Comparison of ENCODE assay signal across 27 cellular contexts in genomic region chr2:15563227-15564100, GRCh38. TPM values are rescaled to one million over a fixed set of nuclear protein-coding genes. Genes with fewer than 3 reads are reported as not detected.
DNase-seq lines count a peak whose midpoint lies in the region; ATAC-seq and TF ChIP-seq lines count a peak whose summit lies in the region.
"Had no signal": no experiment of that assay in that cellular context is flagged by ENCODE, and none has a peak within 500 bp of the region (broad histone marks: within the 10 kb centered on the region; RNA-seq: fewer than 3 reads in every experiment).

No MANE protein-coding gene starts in this region.

- no peak for ATAC-seq in naive thymus-derived CD8-positive, alpha-beta T cell
- ATAC-seq: activated CD8-positive, alpha-beta T cell treated with anti-CD3 and anti-CD28 coated beads, Interleukin-2, amount 10 ng/mL, durations not matched to agents 7 days and 5 days; left cardiac atrium; psoas muscle; stimulated activated naive CD8-positive, alpha-beta T cell treated with anti-CD3 and anti-CD28 coated beads, Interleukin-15, Interleukin-2, amounts not matched to agents 100 U/mL and 50 U/mL, for 24 hours had no signal

- no peaks in the 10 kb centered on the region for H3K9me3 ChIP-seq in CD4-positive, alpha-beta memory T cell (ENCODE audit: control insufficient read depth in 1 of 2, low read length in 2 of 2)
- no peaks in the 10 kb centered on the region for H3K9me3 ChIP-seq in HEK293 (ENCODE audit: control insufficient read depth, insufficient read depth, low read depth, low read length)
- H3K9me3 ChIP-seq: psoas muscle, testis, uterus had no signal

- H3K4me1 Mint-ChIP-seq in CD4-positive, alpha-beta memory T cell, result peaks cover 23 to 40% (median 31%) of the 10 kb centered on the region in 4 donors
- H3K4me1 Mint-ChIP-seq in activated T-helper 1 cell treated with anti-CD3 and anti-CD28 coated beads, Interleukin-12 subunit alpha, Interleukin-12 subunit beta, Interleukin-2, Interleukin-4 antibody, amounts not matched to agents 30 ng/mL and 10 ng/mL and 1 ng/mL, durations not matched to agents 14 hours and 24 hours and 36 hours (ENCODE audit: low read depth), result peaks cover 41% of the 10 kb centered on the region
- H3K4me1 Mint-ChIP-seq in naive thymus-derived CD8-positive, alpha-beta T cell, result peaks cover 19 to 43% (median 30%) of the 10 kb centered on the region in 4 donors
- peaks cover 26% of the 10 kb centered on the region for H3K4me1 Mint-ChIP-seq in chondrocyte (ENCODE audit: low read depth)

- H3K4me1 ChIP-seq in CD4-positive, alpha-beta memory T cell (ENCODE audit: insufficient read depth, low read length), result peaks cover 19% of the 10 kb centered on the region
- no peaks in the 10 kb centered on the region for H3K4me1 ChIP-seq in HEK293 (ENCODE audit: control insufficient read depth, insufficient read depth, low read length)
- H3K4me1 ChIP-seq: uterus had no signal

- H3K36me3 ChIP-seq in CD4-positive, alpha-beta memory T cell (ENCODE audit: insufficient read depth, low read length), result no peaks in the 10 kb centered on the region
- no peaks in the 10 kb centered on the region for H3K36me3 ChIP-seq in HEK293 (ENCODE audit: control insufficient read depth in 2 of 2, insufficient read depth in 1 of 2, low read length in 2 of 2)
- H3K36me3 ChIP-seq: cardiac muscle cell, uterus had no signal

- CTCF ChIA-PET in CD4-positive, alpha-beta memory T cell (lab: Charles Lee; ENCODE audit: partially characterized antibody), result interaction anchor here (4.6 kb wide), 1 partner anchor 13 kb away, joined by 29 read pairs; no protein-coding TSS in a partner anchor
- CTCF ChIA-PET in HEK293 (lab: Yijun Ruan, JAX), result interaction anchor here (3.2 kb wide), 1 partner anchor 13 kb away, joined by 18 read pairs; no protein-coding TSS in a partner anchor

- POLR2A ChIA-PET in CD4-positive, alpha-beta memory T cell (lab: Charles Lee; ENCODE audit: partially characterized antibody), result interaction anchor here (4.4 kb wide), 1 partner anchor 28 kb away, joined by 36 read pairs; the partner anchor contains the start of gene DDX1
- POLR2A ChIA-PET in HEK293 (lab: Yijun Ruan, JAX), result no interaction called here
- POLR2A ChIA-PET in naive thymus-derived CD8-positive, alpha-beta T cell (lab: Charles Lee), result no interaction called here

- peak overlapping the region in 6 of 8 donors; percentile 2 to 80 (median 14) for H3K4me3 Mint-ChIP-seq in CD4-positive, alpha-beta memory T cell
- peak overlapping the region; percentile 15 for H3K4me3 Mint-ChIP-seq in activated T-helper 1 cell treated with anti-CD3 and anti-CD28 coated beads, Interleukin-12 subunit alpha, Interleukin-12 subunit beta, Interleukin-2, Interleukin-4 antibody, amounts not matched to agents 30 ng/mL and 10 ng/mL and 1 ng/mL, durations not matched to agents 14 hours and 24 hours and 36 hours
- peak overlapping the region in 5 of 10 donors; percentile 20 to 99 (median 59) for H3K4me3 Mint-ChIP-seq in naive thymus-derived CD8-positive, alpha-beta T cell
- no peak overlapping the region for H3K4me3 Mint-ChIP-seq in chondrocyte (ENCODE audit: unreplicated experiment)
- H3K4me3 Mint-ChIP-seq: activated CD8-positive, alpha-beta T cell treated with anti-CD3 and anti-CD28 coated beads, Interleukin-2, amount 10 ng/mL, durations not matched to agents 7 days and 5 days; dendritic cell treated with granulocyte-macrophage colony-stimulating factor and Interleukin-4, amounts not matched to agents 40 ng/mL and 50 ng/mL, for 4 days; endodermal cell; HFFc6 had no signal

- no peak overlapping the region for H3K4me3 ChIP-seq in CD4-positive, alpha-beta memory T cell (ENCODE audit: low read length in 2 of 2)
- H3K4me3 ChIP-seq in HEK293 (ENCODE audit: low read depth, low read length), result no peak overlapping the region
- H3K4me3 ChIP-seq: cardiac muscle cell, GM23248, psoas muscle, testis, uterus had no signal

- H3K9me3 Mint-ChIP-seq in CD4-positive, alpha-beta memory T cell, result no peaks in the 10 kb centered on the region
- no peaks in the 10 kb centered on the region for H3K9me3 Mint-ChIP-seq in activated T-helper 1 cell treated with anti-CD3 and anti-CD28 coated beads, Interleukin-12 subunit alpha, Interleukin-12 subunit beta, Interleukin-2, Interleukin-4 antibody, amounts not matched to agents 30 ng/mL and 10 ng/mL and 1 ng/mL, durations not matched to agents 14 hours and 24 hours and 36 hours
- no peaks in the 10 kb centered on the region for H3K9me3 Mint-ChIP-seq in naive thymus-derived CD8-positive, alpha-beta T cell
- H3K9me3 Mint-ChIP-seq in chondrocyte (ENCODE audit: low read depth), result no peaks in the 10 kb centered on the region
- H3K9me3 Mint-ChIP-seq: dendritic cell treated with granulocyte-macrophage colony-stimulating factor and Interleukin-4, amounts not matched to agents 40 ng/mL and 50 ng/mL, for 4 days; endodermal cell; HFFc6 had no signal

- peaks cover 0 to 13% of the 10 kb centered on the region in 2 donors for H3K36me3 Mint-ChIP-seq in CD4-positive, alpha-beta memory T cell
- H3K36me3 Mint-ChIP-seq in activated T-helper 1 cell treated with anti-CD3 and anti-CD28 coated beads, Interleukin-12 subunit alpha, Interleukin-12 subunit beta, Interleukin-2, Interleukin-4 antibody, amounts not matched to agents 30 ng/mL and 10 ng/mL and 1 ng/mL, durations not matched to agents 14 hours and 24 hours and 36 hours (ENCODE audit: low read depth), result peaks cover 3% of the 10 kb centered on the region
- no peaks in the 10 kb centered on the region for H3K36me3 Mint-ChIP-seq in naive thymus-derived CD8-positive, alpha-beta T cell
- H3K36me3 Mint-ChIP-seq in chondrocyte (ENCODE audit: low read depth), result no peaks in the 10 kb centered on the region

- TF ChIP-seq CTCF in HEK293 (tag by site-specific recombination; IDR thresholded peaks at IDR 0.05) (no peak), chondrocyte (IDR thresholded peaks at IDR 0.05) (no peak)

- no peaks in the 10 kb centered on the region for H3K27me3 ChIP-seq in CD4-positive, alpha-beta memory T cell (ENCODE audit: insufficient read depth, low read length)
- H3K27me3 ChIP-seq: cardiac muscle cell, testis, uterus had no signal

- H3K27ac Mint-ChIP-seq in CD4-positive, alpha-beta memory T cell, result peak overlapping the region in 2 of 7 donors; percentile 19 to 84
- no peak overlapping the region for H3K27ac Mint-ChIP-seq in activated T-helper 1 cell treated with anti-CD3 and anti-CD28 coated beads, Interleukin-12 subunit alpha, Interleukin-12 subunit beta, Interleukin-2, Interleukin-4 antibody, amounts not matched to agents 30 ng/mL and 10 ng/mL and 1 ng/mL, durations not matched to agents 14 hours and 24 hours and 36 hours
- H3K27ac Mint-ChIP-seq in naive thymus-derived CD8-positive, alpha-beta T cell, result peak overlapping the region in 6 of 10 donors; percentile 22 to 94 (median 57)
- H3K27ac Mint-ChIP-seq in chondrocyte (ENCODE audit: unreplicated experiment), result no peak overlapping the region
- H3K27ac Mint-ChIP-seq: activated CD8-positive, alpha-beta T cell treated with anti-CD3 and anti-CD28 coated beads, Interleukin-2, amount 10 ng/mL, durations not matched to agents 7 days and 5 days; dendritic cell treated with granulocyte-macrophage colony-stimulating factor and Interleukin-4, amounts not matched to agents 40 ng/mL and 50 ng/mL, for 4 days; endodermal cell; HFFc6 had no signal

- intact Hi-C loops in CD4-positive, alpha-beta memory T cell (cut with micrococcal nuclease), result loop anchor here (10.0 kb wide), 1 partner anchor 389 kb away; no protein-coding TSS in a partner anchor
- intact Hi-C loops in activated T-helper 1 cell treated with anti-CD3 and anti-CD28 coated beads, Interleukin-12 subunit alpha, Interleukin-12 subunit beta, Interleukin-2, Interleukin-4 antibody, amounts not matched to agents 30 ng/mL and 10 ng/mL and 1 ng/mL, durations not matched to agents 14 hours and 24 hours and 36 hours (cut with micrococcal nuclease), result loop anchor here (10.0 kb wide), 2 partner anchors 259 to 529 kb away; no protein-coding TSS in a partner anchor

- peaks cover 0 to 2% of the 10 kb centered on the region in 2 donors for H3K27me3 Mint-ChIP-seq in CD4-positive, alpha-beta memory T cell
- peaks cover 6% of the 10 kb centered on the region for H3K27me3 Mint-ChIP-seq in activated T-helper 1 cell treated with anti-CD3 and anti-CD28 coated beads, Interleukin-12 subunit alpha, Interleukin-12 subunit beta, Interleukin-2, Interleukin-4 antibody, amounts not matched to agents 30 ng/mL and 10 ng/mL and 1 ng/mL, durations not matched to agents 14 hours and 24 hours and 36 hours (ENCODE audit: insufficient read depth)
- peaks cover 0 to 12% (median 0%) of the 10 kb centered on the region in 5 donors for H3K27me3 Mint-ChIP-seq in naive thymus-derived CD8-positive, alpha-beta T cell
- peaks cover 8% of the 10 kb centered on the region for H3K27me3 Mint-ChIP-seq in chondrocyte (ENCODE audit: low read depth)

- no peak overlapping the region for H3K27ac ChIP-seq in CD4-positive, alpha-beta memory T cell (ENCODE audit: low read depth, low read length)
- H3K27ac ChIP-seq in HEK293 (ENCODE audit: extremely low read depth, low read depth, low read length), result no peak overlapping the region
- H3K27ac ChIP-seq: cardiac muscle cell, GM23248, psoas muscle, testis, uterus had no signal

- no peak for DNase-seq in CD4-positive, alpha-beta memory T cell
- DNase-seq in activated T-helper 1 cell treated with anti-CD3 and anti-CD28 coated beads, Interleukin-12 subunit alpha, Interleukin-12 subunit beta, Interleukin-2, Interleukin-4 antibody, amounts not matched to agents 30 ng/mL and 10 ng/mL and 1 ng/mL, durations not matched to agents 14 hours and 24 hours and 36 hours (ENCODE audit: low spot score), result no peak
- no peak for DNase-seq in naive thymus-derived CD8-positive, alpha-beta T cell
- DNase-seq in HPDE6-E6E7 (ENCODE audit: extremely low spot score) (no peak), chondrocyte (ENCODE audit: low spot score) (no peak)
- no peak for DNase-seq in stimulated activated CD4-positive, alpha-beta T cell treated with anti-CD3 and anti-CD28 coated beads, Interleukin-2, amount 100 ng/mL, for 48 hours
- DNase-seq: activated CD4-positive, alpha-beta T cell treated with anti-CD3 and anti-CD28 coated beads for 1 hour; activated CD8-positive, alpha-beta T cell treated with anti-CD3 and anti-CD28 coated beads, Interleukin-2, amount 10 ng/mL, durations not matched to agents 7 days and 5 days; activated T-cell treated with anti-CD3 and anti-CD28 coated beads for 4 hours; C1 segment of cervical spinal cord; endodermal cell; GM23248; HFFc6; left cardiac atrium; NCI-H1092; NCI-H187; NCI-H2171 treated with DMSO at 0.1 percent for 48 hours; NCI-H510A treated with DMSO at 0.1 percent for 48 hours; nucleus accumbens; psoas muscle; SHP77 treated with DMSO at 0.1 percent for 48 hours; stimulated activated naive CD8-positive, alpha-beta T cell treated with anti-CD3 and anti-CD28 coated beads, Interleukin-15, Interleukin-2, amounts not matched to agents 100 U/mL and 50 U/mL, for 24 hours; testis; uterus had no signal

RNA-seq across cellular contexts. Expression of gene NBAS, which starts 2.3 kb away (rescaled TPM):
- 10 to 100 TPM; 34.9 to 37.0 TPM for total RNA-seq in CD4-positive, alpha-beta memory T cell
- polyA plus RNA-seq in CD4-positive, alpha-beta memory T cell, result 10 to 100 TPM; 16.1 to 19.3 TPM
- 33.3 and 33.6 TPM in 2 replicates for total RNA-seq in activated T-helper 1 cell treated with anti-CD3 and anti-CD28 coated beads, Interleukin-12 subunit alpha, Interleukin-12 subunit beta, Interleukin-2, Interleukin-4 antibody, amounts not matched to agents 30 ng/mL and 10 ng/mL and 1 ng/mL, durations not matched to agents 14 hours and 24 hours and 36 hours
- 10 to 100 TPM; 33.7 to 35.0 TPM for total RNA-seq in naive thymus-derived CD8-positive, alpha-beta T cell
- polyA plus RNA-seq in naive thymus-derived CD8-positive, alpha-beta T cell, result 10 to 100 TPM; 19.0 to 20.6 (median 20.0) TPM
- total RNA-seq in chondrocyte, result 42.6 to 66.5 TPM (median 47.6 TPM) in 3 replicates

RNA-seq across cellular contexts. Expression of gene DDX1, which starts 28.2 kb away (rescaled TPM):
- 10 to 100 TPM; 58.3 to 61.7 TPM for total RNA-seq in CD4-positive, alpha-beta memory T cell
- 10 to 100 TPM; 53.3 to 55.9 TPM for polyA plus RNA-seq in CD4-positive, alpha-beta memory T cell
- 104 and 111 TPM in 2 replicates for total RNA-seq in activated T-helper 1 cell treated with anti-CD3 and anti-CD28 coated beads, Interleukin-12 subunit alpha, Interleukin-12 subunit beta, Interleukin-2, Interleukin-4 antibody, amounts not matched to agents 30 ng/mL and 10 ng/mL and 1 ng/mL, durations not matched to agents 14 hours and 24 hours and 36 hours
- total RNA-seq in naive thymus-derived CD8-positive, alpha-beta T cell, result 10 to 100 TPM; 57.7 to 64.1 TPM
- 10 to 100 TPM; 39.9 to 58.0 (median 41.3) TPM for polyA plus RNA-seq in naive thymus-derived CD8-positive, alpha-beta T cell
- total RNA-seq in chondrocyte, result 82.2 to 103 TPM (median 89.9 TPM) in 3 replicates

Comparison
In these comparisons a context has a peak if more than half of its experiments do, and no peak if none do; other contexts are left out.
1. H3K27ac Mint-ChIP-seq: peak in naive thymus-derived CD8-positive, alpha-beta T cell (6 of 10); none in activated T-helper 1 cell treated with anti-CD3 and anti-CD28 coated beads, Interleukin-12 subunit alpha, Interleukin-12 subunit beta, Interleukin-2, Interleukin-4 antibody, amounts not matched to agents 30 ng/mL and 10 ng/mL and 1 ng/mL, durations not matched to agents 14 hours and 24 hours and 36 hours (single experiment) and chondrocyte (single experiment).